ENCODE assay signal across 9 cellular contexts in genomic region chrX:108304210-108304609, GRCh38.
DNase-seq lines count a peak whose midpoint lies in the region; ATAC-seq and TF ChIP-seq lines count a peak whose summit lies in the region.
"Had no signal": no experiment of that assay in that cellular context is flagged by ENCODE, and none has a peak within 500 bp of the region (broad histone marks: within the 10 kb centered on the region; RNA-seq: fewer than 3 reads in every experiment).

No MANE protein-coding gene starts in this region.

- TF ChIP-seq CTCF in left ventricle myocardium inferior (IDR thresholded peaks at IDR 0.05; ENCODE audit: borderline replicate concordance) (peak; percentile 42), epithelial cell of proximal tubule (conservative IDR thresholded peaks at IDR 0.05; ENCODE audit: low read depth, low read length) (peak; percentile 66), uterus (IDR thresholded peaks at IDR 0.05) (peak in 3 of 4 experiments; percentile 18 to 33 (median 21))

- ATAC-seq in right cardiac atrium (no peak), HG03457 (IDR thresholded peaks at IDR 0.05; ENCODE audit: unreplicated experiment) (no peak)

- H3K4me3 ChIP-seq in left ventricle myocardium inferior (no peak overlapping the region), right cardiac atrium (ENCODE audit: low read length) (no peak overlapping the region), epithelial cell of proximal tubule (ENCODE audit: low read depth, low read length) (no peak overlapping the region), uterus (no peak overlapping the region)

- H3K4me1 ChIP-seq in left ventricle myocardium inferior (no peaks in the 10 kb centered on the region), right cardiac atrium (ENCODE audit: control insufficient read depth, insufficient read depth, low read length) (no peaks in the 10 kb centered on the region), uterus (no peaks in the 10 kb centered on the region)

- no peak for DNase-seq in left ventricle myocardium inferior
- no peak for DNase-seq in right cardiac atrium
- DNase-seq in NCI-H2227 (lab: John Stamatoyannopoulos, UW; ENCODE audit: unreplicated experiment), result peak; percentile 6
- no peak for DNase-seq in epithelial cell of proximal tubule (ENCODE audit: low read depth)
- DNase-seq in uterus, result no peak
- DNase-seq in NK-92 (lab: John Stamatoyannopoulos, UW; ENCODE audit: unreplicated experiment), result no peak
- no peak for DNase-seq in activated CD4-positive, alpha-beta T cell treated with anti-CD3 and anti-CD28 coated beads for 1 hour
- DNase-seq: activated B cell treated with CpG ODN at 0.5 μM for 24 hours had no signal

- H3K36me3 ChIP-seq in left ventricle myocardium inferior, result no peaks in the 10 kb centered on the region
- H3K36me3 ChIP-seq in uterus, result no peaks in the 10 kb centered on the region

- H3K27ac ChIP-seq in left ventricle myocardium inferior (replicated peaks) (no peak overlapping the region), right cardiac atrium (ENCODE audit: low read length) (no peak overlapping the region), uterus (peak overlapping the region; percentile 44 to 46)

- H3K9me3 ChIP-seq in left ventricle myocardium inferior (replicated peaks), result no peaks in the 10 kb centered on the region
- no peaks in the 10 kb centered on the region for H3K9me3 ChIP-seq in right cardiac atrium (ENCODE audit: control insufficient read depth, low read length)
- no peaks in the 10 kb centered on the region for H3K9me3 ChIP-seq in uterus

- 8% methylated on average over 5 of the region's 5 CpGs for WGBS in right cardiac atrium

- intact Hi-C loops in left ventricle myocardium inferior (cut with micrococcal nuclease) (no loop called here), right cardiac atrium (cut with DNase I) (no loop called here), uterus (cut with DNase I; ENCODE audit: low total_unique reads) (no loop called here)

- H3K27me3 ChIP-seq in left ventricle myocardium inferior (ENCODE audit: low read depth) (no peaks in the 10 kb centered on the region), right cardiac atrium (ENCODE audit: control insufficient read depth, insufficient read depth) (no peaks in the 10 kb centered on the region), uterus (no peaks in the 10 kb centered on the region)

- no peak for TF ChIP-seq POLR2A in uterus (IDR thresholded peaks at IDR 0.05)

Comparison
In these comparisons a context has a peak if more than half of its experiments do, and no peak if none do; other contexts are left out.
1. H3K27ac ChIP-seq: peak in uterus (2 of 2); none in left ventricle myocardium inferior (single experiment) and right cardiac atrium (single experiment).
2. Peak in every context shown above with its lines, with median percentiles within 50 percentile points of each other: CTCF ChIP-seq.